In the genomic region with DNA sequence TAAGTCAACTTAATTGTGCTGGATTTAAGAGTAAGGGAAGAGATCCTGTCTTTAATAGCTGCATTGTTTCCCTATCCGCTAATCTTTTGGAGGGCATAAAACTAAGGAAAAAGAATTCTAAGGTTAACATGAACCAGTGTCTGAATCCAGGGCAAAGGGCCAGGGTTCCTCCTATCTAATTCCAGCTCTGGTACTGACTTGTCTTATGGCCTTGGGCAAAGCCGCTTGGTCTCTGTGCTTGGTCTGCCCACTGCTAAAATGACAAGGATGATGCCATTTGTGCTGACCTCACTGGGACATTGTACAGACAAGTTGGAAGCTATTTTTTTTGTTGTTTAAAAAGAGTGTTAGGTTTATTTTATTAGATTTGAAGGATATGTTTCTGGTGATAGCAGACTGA, we compare ENCODE assay signal across 21 cellular contexts.
"Had no signal": no experiment of that assay in that cellular context is flagged by ENCODE, and none has a peak within 500 bp of the region (broad histone marks: within the 10 kb centered on the region; RNA-seq: fewer than 3 reads in every experiment).

No MANE protein-coding gene starts in this region.

- H3K27ac Mint-ChIP-seq: activated CD4-positive, alpha-beta T cell treated with anti-CD3 and anti-CD28 coated beads, Interleukin-2, amount 10 ng/mL, durations not matched to agents 7 days and 5 days; activated naive CD4-positive, alpha-beta T cell treated with anti-CD3 and anti-CD28 coated beads, Interleukin-2, amount 50 U/mL, for 24 hours; mesothelial cell of epicardium; natural killer cell treated with Interleukin-12 subunit alpha and Interleukin-12 subunit beta and Interleukin-15 and Interleukin-18, amount 100 ng/mL, for 72 hours; stimulated activated naive CD8-positive, alpha-beta T cell treated with anti-CD3 and anti-CD28 coated beads, Interleukin-15, amount 100 ng/mL, for 72 hours; T-helper 1 cell treated with Interleukin-12 subunit alpha and Interleukin-12 subunit beta and Interleukin-4 antibody, amounts not matched to agents 30 μg/mL and 1 μg/mL, for 36 hours had no signal

- H3K4me3 ChIP-seq: lung, right atrium auricular region had no signal

- DNase-seq: activated CD4-positive, alpha-beta T cell treated with anti-CD3 and anti-CD28 coated beads, Interleukin-2, amount 10 ng/mL, durations not matched to agents 7 days and 5 days; activated CD8-positive, alpha-beta memory T cell treated with anti-CD3 and anti-CD28 coated beads, Interleukin-2, amount 50 U/mL, for 4 hours; activated effector memory CD4-positive, alpha-beta T cell treated with Interleukin-2 at 50 U/mL for 16 hours; activated T-cell treated with anti-CD3 and anti-CD28 coated beads, Interleukin-2, amount 50 U/mL, for 48 hours; dermis blood vessel endothelial cell; effector memory CD4-positive, alpha-beta T cell; foreskin fibroblast; hypothalamus; islet precursor cell; stimulated activated CD4-positive, alpha-beta T cell treated with anti-CD3 and anti-CD28 coated beads, Interleukin-15, amount 100 ng/mL, for 24 hours; stimulated activated CD4-positive, alpha-beta T cell treated with anti-CD3 and anti-CD28 coated beads, Interleukin-2, amount 100 ng/mL, for 48 hours; stimulated activated naive CD8-positive, alpha-beta T cell treated with anti-CD3 and anti-CD28 coated beads, Interleukin-15, amount 100 ng/mL, for 72 hours had no signal

- H3K36me3 ChIP-seq: right atrium auricular region had no signal

- H3K27me3 ChIP-seq: right atrium auricular region had no signal

- H3K4me1 Mint-ChIP-seq: activated CD4-positive, alpha-beta T cell treated with anti-CD3 and anti-CD28 coated beads, Interleukin-2, amount 10 ng/mL, durations not matched to agents 7 days and 5 days; activated naive CD4-positive, alpha-beta T cell treated with anti-CD3 and anti-CD28 coated beads, Interleukin-2, amount 50 U/mL, for 24 hours; stimulated activated naive CD8-positive, alpha-beta T cell treated with anti-CD3 and anti-CD28 coated beads, Interleukin-15, amount 100 ng/mL, for 72 hours had no signal

- H3K9me3 ChIP-seq: right atrium auricular region had no signal

- H3K36me3 Mint-ChIP-seq: activated naive CD4-positive, alpha-beta T cell treated with anti-CD3 and anti-CD28 coated beads, Interleukin-2, amount 50 U/mL, for 24 hours; natural killer cell treated with Interleukin-12 subunit alpha and Interleukin-12 subunit beta and Interleukin-15 and Interleukin-18, amount 100 ng/mL, for 72 hours had no signal

- H3K4me3 Mint-ChIP-seq: activated CD4-positive, alpha-beta T cell treated with anti-CD3 and anti-CD28 coated beads, Interleukin-2, amount 10 ng/mL, durations not matched to agents 7 days and 5 days; activated naive CD4-positive, alpha-beta T cell treated with anti-CD3 and anti-CD28 coated beads, Interleukin-2, amount 50 U/mL, for 24 hours; mesothelial cell of epicardium; natural killer cell treated with Interleukin-12 subunit alpha and Interleukin-12 subunit beta and Interleukin-15 and Interleukin-18, amount 100 ng/mL, for 72 hours; stimulated activated naive CD8-positive, alpha-beta T cell treated with anti-CD3 and anti-CD28 coated beads, Interleukin-15, amount 100 ng/mL, for 72 hours; T-helper 1 cell treated with Interleukin-12 subunit alpha and Interleukin-12 subunit beta and Interleukin-4 antibody, amounts not matched to agents 30 μg/mL and 1 μg/mL, for 36 hours had no signal

- ATAC-seq: left lobe of liver; natural killer cell treated with Interleukin-12 subunit alpha and Interleukin-12 subunit beta and Interleukin-15 and Interleukin-18, amount 100 ng/mL, for 72 hours; stimulated activated naive CD8-positive, alpha-beta T cell treated with anti-CD3 and anti-CD28 coated beads, Interleukin-15, amount 100 ng/mL, for 72 hours had no signal

- H3K27me3 Mint-ChIP-seq: stimulated activated naive CD8-positive, alpha-beta T cell treated with anti-CD3 and anti-CD28 coated beads, Interleukin-15, amount 100 ng/mL, for 72 hours had no signal

- FAIRE-seq: astrocyte, endothelial cell of umbilical vein had no signal

- H3K27ac ChIP-seq: right atrium auricular region had no signal

- H3K9me3 Mint-ChIP-seq: activated CD4-positive, alpha-beta T cell treated with anti-CD3 and anti-CD28 coated beads, Interleukin-2, amount 10 ng/mL, durations not matched to agents 7 days and 5 days; activated naive CD4-positive, alpha-beta T cell treated with anti-CD3 and anti-CD28 coated beads, Interleukin-2, amount 50 U/mL, for 24 hours; natural killer cell treated with Interleukin-12 subunit alpha and Interleukin-12 subunit beta and Interleukin-15 and Interleukin-18, amount 100 ng/mL, for 72 hours; T-helper 1 cell treated with Interleukin-12 subunit alpha and Interleukin-12 subunit beta and Interleukin-4 antibody, amounts not matched to agents 30 μg/mL and 1 μg/mL, for 36 hours had no signal
